Comparison of ENCODE assay signal across 14 cellular contexts in the genomic region with DNA sequence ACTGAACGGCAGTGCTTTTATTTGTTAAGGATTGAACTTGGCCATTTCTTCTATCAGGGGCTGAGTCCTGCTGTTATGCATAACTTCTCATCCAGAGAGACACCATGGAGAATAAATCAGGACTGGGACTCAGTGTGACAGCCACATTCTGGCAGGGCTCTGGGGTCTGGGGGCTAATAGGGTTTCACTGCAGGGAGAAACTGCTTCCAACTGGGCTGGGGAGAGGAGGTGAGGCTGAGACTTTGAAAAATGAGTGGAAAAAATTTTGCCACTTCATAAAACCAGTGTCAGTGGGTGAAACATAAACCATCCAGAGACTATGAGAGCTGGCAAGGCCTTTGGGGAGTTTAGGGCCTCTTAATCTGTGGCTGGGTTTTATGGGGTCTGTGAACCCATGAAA.
"Had no signal": no experiment of that assay in that cellular context is flagged by ENCODE, and none has a peak within 500 bp of the region (broad histone marks: within the 10 kb centered on the region; RNA-seq: fewer than 3 reads in every experiment).

No MANE protein-coding gene starts in this region.

- H3K4me1 ChIP-seq: foreskin keratinocyte had no signal

- ATAC-seq: foreskin keratinocyte; left colon; naive thymus-derived CD4-positive, alpha-beta T cell; pancreas; right cardiac atrium had no signal

- H3K9me3 Mint-ChIP-seq: dendritic cell treated with granulocyte-macrophage colony-stimulating factor and Interleukin-4, amounts not matched to agents 40 ng/mL and 50 ng/mL, for 4 days; naive thymus-derived CD4-positive, alpha-beta T cell had no signal

- DNase-seq: erythroblast; foreskin keratinocyte; left colon; mesendoderm; naive thymus-derived CD4-positive, alpha-beta T cell; occipital lobe; pancreas; right cardiac atrium; small intestine; stimulated activated CD4-positive, alpha-beta T cell treated with anti-CD3 and anti-CD28 coated beads, Interleukin-2, amount 100 ng/mL, for 48 hours; stimulated activated naive CD4-positive, alpha-beta T cell treated with Interleukin-2 at 50 U/mL for 16 hours; trophoblast cell had no signal

- H3K4me1 Mint-ChIP-seq: naive thymus-derived CD4-positive, alpha-beta T cell had no signal

- H3K27ac ChIP-seq: foreskin keratinocyte, pancreas had no signal

- H3K27me3 ChIP-seq: pancreas had no signal

- H3K27me3 Mint-ChIP-seq: dendritic cell treated with granulocyte-macrophage colony-stimulating factor and Interleukin-4, amounts not matched to agents 40 ng/mL and 50 ng/mL, for 4 days had no signal

- H3K4me3 ChIP-seq: pancreas had no signal

- H3K27ac Mint-ChIP-seq: dendritic cell treated with granulocyte-macrophage colony-stimulating factor and Interleukin-4, amounts not matched to agents 40 ng/mL and 50 ng/mL, for 4 days; naive thymus-derived CD4-positive, alpha-beta T cell; progenitor cell of endocrine pancreas had no signal

- H3K4me3 Mint-ChIP-seq: dendritic cell treated with granulocyte-macrophage colony-stimulating factor and Interleukin-4, amounts not matched to agents 40 ng/mL and 50 ng/mL, for 4 days; naive thymus-derived CD4-positive, alpha-beta T cell had no signal

- H3K36me3 ChIP-seq: pancreas had no signal

- H3K9me3 ChIP-seq: pancreas had no signal
